ENCODE assay signal across 15 cellular contexts in genomic region chr4:6665320-6665654, GRCh38. TPM values are rescaled to one million over a fixed set of nuclear protein-coding genes. Genes with fewer than 3 reads are reported as not detected.
"Had no signal": no experiment of that assay in that cellular context is flagged by ENCODE, and none has a peak within 500 bp of the region (broad histone marks: within the 10 kb centered on the region; RNA-seq: fewer than 3 reads in every experiment).

No MANE protein-coding gene starts in this region.

- H3K27ac Mint-ChIP-seq: endodermal cell; naive thymus-derived CD8-positive, alpha-beta T cell had no signal

- H3K36me3 ChIP-seq: colonic mucosa, right atrium auricular region had no signal

- H3K9me3 Mint-ChIP-seq: endodermal cell; naive thymus-derived CD8-positive, alpha-beta T cell; neural crest cell had no signal

- FAIRE-seq: islet of Langerhans, small intestine had no signal

- H3K4me1 ChIP-seq: colonic mucosa had no signal

- H3K27me3 ChIP-seq: right atrium auricular region had no signal

- H3K4me3 Mint-ChIP-seq: endodermal cell; naive thymus-derived CD8-positive, alpha-beta T cell; neural crest cell had no signal

- H3K4me1 Mint-ChIP-seq: endodermal cell, neural crest cell had no signal

- H3K27ac ChIP-seq: colonic mucosa, heart left ventricle, right atrium auricular region had no signal

- H3K9me3 ChIP-seq: colonic mucosa, heart left ventricle, mucosa of descending colon, right atrium auricular region had no signal

- H3K4me3 ChIP-seq: colonic mucosa, mucosa of descending colon had no signal

- DNase-seq: endodermal cell, foreskin melanocyte, heart left ventricle, hippocampal formation had no signal

RNA-seq across cellular contexts. Expression of gene S100P, which starts 28.4 kb away (rescaled TPM):
- total RNA-seq: dermis blood vessel endothelial cell, endodermal cell, endothelial cell of umbilical vein, glomerular endothelial cell, neural crest cell, osteocyte had no signal
- polyA plus RNA-seq: endothelial cell of umbilical vein had no signal
